ENCODE assay signal across 10 cellular contexts in genomic region chr15:75195122-75195765, GRCh38. TPM values are rescaled to one million over a fixed set of nuclear protein-coding genes. Genes with fewer than 3 reads are reported as not detected.
DNase-seq lines count a peak whose midpoint lies in the region; ATAC-seq and TF ChIP-seq lines count a peak whose summit lies in the region.
"Had no signal": no experiment of that assay in that cellular context is flagged by ENCODE, and none has a peak within 500 bp of the region (broad histone marks: within the 10 kb centered on the region; RNA-seq: fewer than 3 reads in every experiment).

No MANE protein-coding gene starts in this region.

- no peaks in the 10 kb centered on the region for H3K36me3 ChIP-seq in SJCRH30
- H3K36me3 ChIP-seq in lower lobe of right lung = no peaks in the 10 kb centered on the region

- H3K4me1 ChIP-seq in SJCRH30 (peaks cover 18% of the 10 kb centered on the region), lower lobe of right lung (peaks cover 22% of the 10 kb centered on the region)

- H3K9me3 ChIP-seq in SJCRH30 (replicated peaks) = no peaks in the 10 kb centered on the region
- H3K9me3 ChIP-seq in lower lobe of right lung = no peaks in the 10 kb centered on the region

- TF ChIP-seq CTCF in lower lobe of right lung (IDR thresholded peaks at IDR 0.05) = no peak

- DNase-seq in CD1c-positive myeloid dendritic cell (ENCODE audit: extremely low spot score) (peak; percentile 66), NCI-H146 (lab: John Stamatoyannopoulos, UW) (peak; percentile 92), SJCRH30 (peak; percentile 74 to 77), lower lobe of right lung (no peak), dermis blood vessel endothelial cell (no peak)
- no peak for DNase-seq in stimulated activated CD4-positive, alpha-beta T cell treated with anti-CD3 and anti-CD28 coated beads, Interleukin-15, amount 100 ng/mL, for 24 hours
- DNase-seq in activated CD4-positive, alpha-beta T cell treated with anti-CD3 and anti-CD28 coated beads for 48 hours = no peak
- DNase-seq: activated CD4-positive, alpha-beta memory T cell treated with anti-CD3 and anti-CD28 coated beads for 36 hours had no signal

- intact Hi-C loops in lower lobe of right lung (cut with DNase I) = no loop called here

- ATAC-seq in lower lobe of right lung (peak; percentile 11 to 48), GM18868 (IDR thresholded peaks at IDR 0.05; ENCODE audit: unreplicated experiment) (no peak)

- H3K4me3 ChIP-seq in SJCRH30 = peak overlapping the region; percentile 28
- H3K4me3 ChIP-seq in lower lobe of right lung = no peak overlapping the region

- H3K27ac ChIP-seq in SJCRH30 (no peak overlapping the region), lower lobe of right lung (no peak overlapping the region)
- H3K27ac ChIP-seq: HL-60 had no signal

- no peaks in the 10 kb centered on the region; the same call in none of the 2 replicates for H3K27me3 ChIP-seq in SJCRH30
- H3K27me3 ChIP-seq in lower lobe of right lung (ENCODE audit: low read depth) = no peaks in the 10 kb centered on the region

RNA-seq across cellular contexts. Expression of gene C15orf39, which starts 6.4 kb away (rescaled TPM):
- 19.6 and 21.1 TPM in 2 replicates for total RNA-seq in SJCRH30 (2014; rRNA removed; shearing (Covaris generic))
- total RNA-seq in lower lobe of right lung (36.3 TPM), dermis blood vessel endothelial cell (7.0 and 12.4 TPM in 2 replicates)

Comparison
In these comparisons a context has a peak if more than half of its experiments do, and no peak if none do; other contexts are left out.
1. DNase-seq: peak in CD1c-positive myeloid dendritic cell (single experiment), NCI-H146 (single experiment) and SJCRH30 (2 of 2); none in lower lobe of right lung (single experiment), stimulated activated CD4-positive, alpha-beta T cell treated with anti-CD3 and anti-CD28 coated beads, Interleukin-15, amount 100 ng/mL, for 24 hours (single experiment), activated CD4-positive, alpha-beta T cell treated with anti-CD3 and anti-CD28 coated beads for 48 hours (single experiment) and dermis blood vessel endothelial cell (single experiment).